ENCODE assay signal across 30 cellular contexts in the genomic region with DNA sequence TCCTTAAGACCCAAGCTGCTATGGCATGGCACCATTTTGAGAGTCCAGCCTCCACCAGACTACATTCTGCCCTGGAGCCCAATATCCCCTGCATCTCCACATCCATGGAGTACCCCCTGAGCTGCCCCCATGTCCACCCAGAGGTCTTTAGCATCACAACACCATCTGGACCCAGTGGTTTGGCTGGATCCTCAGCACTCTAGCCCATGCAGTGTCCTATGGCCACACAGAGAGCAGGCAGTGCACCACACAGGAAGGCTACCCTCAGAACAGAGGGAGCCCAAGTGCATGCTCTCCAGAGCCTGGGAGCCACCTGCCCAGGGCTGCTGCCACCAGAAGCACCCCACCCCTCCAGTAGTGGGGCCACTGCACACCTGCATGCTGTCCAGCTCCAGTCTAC.
"Had no signal": no experiment of that assay in that cellular context is flagged by ENCODE, and none has a peak within 500 bp of the region (broad histone marks: within the 10 kb centered on the region; RNA-seq: fewer than 3 reads in every experiment).

No MANE protein-coding gene starts in this region.

- H3K4me1 ChIP-seq: adrenal gland, body of pancreas, breast epithelium had no signal

- H3K27ac ChIP-seq: adrenal gland, body of pancreas, brain microvascular endothelial cell, breast epithelium had no signal

- ATAC-seq: activated CD8-positive, alpha-beta T cell treated with anti-CD3 and anti-CD28 coated beads for 36 hours; activated naive CD4-positive, alpha-beta T cell treated with anti-CD3 and anti-CD28 coated beads, Interleukin-2, amount 50 U/mL, for 72 hours; activated T-cell treated with anti-CD3 and anti-CD28 coated beads, Interleukin-2, amount 50 U/mL, for 4 hours; activated T-cell treated with anti-CD3 and anti-CD28 coated beads, Interleukin-2, amount 50 U/mL, for 72 hours; activated T-helper 17 cell treated with anti-CD3 and anti-CD28 coated beads, Interleukin-2, amount 50 U/mL, for 72 hours; body of pancreas had no signal

- H3K9me3 ChIP-seq: adrenal gland, body of pancreas had no signal

- H3K27me3 ChIP-seq: adrenal gland, body of pancreas, brain microvascular endothelial cell, breast epithelium had no signal

- FAIRE-seq: astrocyte, TTC549 had no signal

- H3K4me3 ChIP-seq: adrenal gland, body of pancreas, breast epithelium had no signal

- DNase-seq: activated B cell treated with CpG ODN at 0.5 μM for 24 hours; activated CD4-positive, alpha-beta memory T cell treated with anti-CD3 and anti-CD28 coated beads for 36 hours; activated CD4-positive, alpha-beta T cell treated with anti-CD3 and anti-CD28 coated beads for 4 hours; activated CD4-positive, alpha-beta T cell treated with anti-CD3 and anti-CD28 coated beads, Interleukin-2, amount 50 U/mL, for 1 hour; activated CD4-positive, alpha-beta T cell treated with anti-CD3 and anti-CD28 coated beads, Interleukin-2, amount 50 U/mL, for 4 hours; activated CD4-positive, CD25-positive, alpha-beta regulatory T cell treated with anti-CD3 and anti-CD28 coated beads, Interleukin-2, amount 50 U/mL, for 72 hours; activated CD8-positive, alpha-beta memory T cell treated with anti-CD3 and anti-CD28 coated beads, Interleukin-2, amount 50 U/mL, for 4 hours; activated CD8-positive, alpha-beta T cell treated with anti-CD3 and anti-CD28 coated beads for 36 hours; activated effector memory CD4-positive, alpha-beta T cell treated with anti-CD3 and anti-CD28 coated beads, Interleukin-2, amount 50 U/mL, for 16 hours; activated naive CD4-positive, alpha-beta T cell treated with anti-CD3 and anti-CD28 coated beads, Interleukin-2, amount 10 ng/mL, durations not matched to agents 7 days and 5 days; activated naive CD4-positive, alpha-beta T cell treated with Interleukin-2 at 50 U/mL for 16 hours; activated naive CD8-positive, alpha-beta T cell treated with anti-CD3 and anti-CD28 coated beads, Interleukin-2, amount 10 ng/mL, durations not matched to agents 7 days and 5 days; activated T-cell treated with anti-CD3 and anti-CD28 coated beads for 4 hours; activated T-cell treated with anti-CD3 and anti-CD28 coated beads, Interleukin-2, amount 50 U/mL, for 1 hour; activated T-cell treated with anti-CD3 and anti-CD28 coated beads, Interleukin-2, amount 50 U/mL, for 4 hours; activated T-cell treated with anti-CD3 and anti-CD28 coated beads, Interleukin-2, amount 50 U/mL, for 72 hours; adrenal gland; amniotic stem cell; aorta; body of pancreas; brain microvascular endothelial cell; central memory CD4-positive, alpha-beta T cell; T-helper 1 cell; T-helper 2 cell; T-helper 9 cell had no signal

- H3K36me3 ChIP-seq: adrenal gland, brain microvascular endothelial cell, breast epithelium had no signal
